Comparison of ENCODE assay signal across 17 cellular contexts in the genomic region with DNA sequence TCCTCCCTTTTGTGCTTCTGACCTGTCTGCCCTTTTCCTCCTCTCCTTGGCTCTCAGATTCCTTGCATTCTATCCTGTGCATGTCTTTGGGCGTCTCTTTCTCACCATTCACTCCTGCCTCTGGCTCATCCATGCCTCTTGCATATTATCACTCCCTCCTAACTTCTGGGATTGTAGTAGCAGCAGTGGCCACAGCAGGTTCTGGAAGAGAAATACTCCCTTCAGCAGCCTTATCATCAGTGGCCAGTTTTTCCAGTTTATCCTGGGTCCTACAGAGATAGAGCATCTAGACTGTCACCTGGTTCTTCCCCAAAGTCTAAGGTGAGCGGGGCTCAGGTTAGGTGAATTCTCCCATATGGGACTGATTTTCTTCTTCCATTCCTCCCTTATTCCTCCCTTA.
DNase-seq lines count a peak whose midpoint lies in the region; FAIRE-seq and TF ChIP-seq lines count a peak whose summit lies in the region.
"Had no signal": no experiment of that assay in that cellular context is flagged by ENCODE, and none has a peak within 500 bp of the region (broad histone marks: within the 10 kb centered on the region; RNA-seq: fewer than 3 reads in every experiment).

No MANE protein-coding gene starts in this region.

- no peak for TF ChIP-seq CTCF in bronchial epithelial cell (IDR thresholded peaks at IDR 0.05; ENCODE audit: insufficient read depth, low read length, severe bottlenecking)

- H3K4me2 ChIP-seq in GM23248 (ENCODE audit: unreplicated experiment) = no peak overlapping the region
- H3K4me2 ChIP-seq: BLaER1 treated with 17β-estradiol and CSF1 and Interleukin-3, amounts not matched to agents 10 nM and 100 nM had no signal

- H3K4me1 ChIP-seq in GM23248 (ENCODE audit: insufficient read depth) = no peaks in the 10 kb centered on the region

- H3K79me2 ChIP-seq in GM23248 (ENCODE audit: insufficient read depth) = no peaks in the 10 kb centered on the region

- peak; percentile 47 for FAIRE-seq in bronchial epithelial cell (lab: Jason Lieb, UNC)
- FAIRE-seq: D721Med, HepG2 had no signal

- H3K36me3 ChIP-seq in bronchial epithelial cell (ENCODE audit: control insufficient read depth, insufficient read depth, low read length) (no peaks in the 10 kb centered on the region), GM23248 (ENCODE audit: low read depth) (no peaks in the 10 kb centered on the region)
- H3K36me3 ChIP-seq: BLaER1 treated with 17β-estradiol and CSF1 and Interleukin-3, amounts not matched to agents 10 nM and 100 nM had no signal

- 7 to 12% methylated on average over 2 of the region's 2 CpGs for WGBS in GM23248 (ENCODE audit: low coverage in 1 of 2, low lambda C conversion rate in 2 of 2, missing lambda C conversion rate in 2 of 2), 2 experiments

- DNase-seq in ELF-1 (ENCODE audit: low read depth, low spot score) = peak; percentile 24
- DNase-seq in NCI-H69 (lab: John Stamatoyannopoulos, UW) = peak; percentile 32
- DNase-seq in bronchial epithelial cell (ENCODE audit: low read depth) = no peak
- DNase-seq in islet precursor cell = peak; percentile 68
- DNase-seq in GM23248 = no peak
- DNase-seq in EL = no peak
- no peak for DNase-seq in activated CD8-positive, alpha-beta memory T cell treated with anti-CD3 and anti-CD28 coated beads, Interleukin-2, amount 50 U/mL, for 48 hours
- DNase-seq in NCI-H128 (lab: John Stamatoyannopoulos, UW; ENCODE audit: unreplicated experiment) = no peak
- DNase-seq: CD8-positive, alpha-beta T cell; COR-L47; GF-D8; GOT3; H9; KG1 had no signal

- H3K9me2 ChIP-seq in GM23248 (ENCODE audit: insufficient read depth) = no peaks in the 10 kb centered on the region

- H3K27ac ChIP-seq in GM23248 = no peak overlapping the region
- H3K27ac ChIP-seq: BLaER1 treated with 17β-estradiol and CSF1 and Interleukin-3, amounts not matched to agents 10 nM and 100 nM had no signal

- no peak overlapping the region for H3K9ac ChIP-seq in GM23248
- H3K9ac ChIP-seq: BLaER1 treated with 17β-estradiol and CSF1 and Interleukin-3, amounts not matched to agents 10 nM and 100 nM had no signal

- H2AFZ ChIP-seq in GM23248 = no peak overlapping the region

- no peaks in the 10 kb centered on the region for H4K20me1 ChIP-seq in GM23248 (ENCODE audit: insufficient read depth)
- H4K20me1 ChIP-seq: BLaER1 treated with 17β-estradiol and CSF1 and Interleukin-3, amounts not matched to agents 10 nM and 100 nM had no signal

- H3K4me3 ChIP-seq in bronchial epithelial cell (ENCODE audit: low read depth, low read length) = no peak overlapping the region
- no peak overlapping the region for H3K4me3 ChIP-seq in GM23248
- H3K4me3 ChIP-seq: BLaER1 treated with 17β-estradiol and CSF1 and Interleukin-3, amounts not matched to agents 10 nM and 100 nM had no signal

- no peaks in the 10 kb centered on the region for H3K9me3 ChIP-seq in GM23248 (ENCODE audit: low read depth)
- H3K9me3 ChIP-seq: BLaER1 treated with 17β-estradiol and CSF1 and Interleukin-3, amounts not matched to agents 10 nM and 100 nM had no signal

- H3K27me3 ChIP-seq in bronchial epithelial cell (ENCODE audit: control insufficient read depth, insufficient read depth, low read length) = no peaks in the 10 kb centered on the region
- 0 out of 2 replicates have a peak, but pooled peaks cover 4% of the 10 kb centered on the region for H3K27me3 ChIP-seq in GM23248 (replicated peaks; ENCODE audit: insufficient read depth)
- H3K27me3 ChIP-seq: BLaER1 treated with 17β-estradiol and CSF1 and Interleukin-3, amounts not matched to agents 10 nM and 100 nM had no signal

- in situ Hi-C loops in GM23248 (cut with MboI) = no loop called here

- H3F3A ChIP-seq in GM23248 (ENCODE audit: insufficient read depth) = no peaks in the 10 kb centered on the region

Comparison
In these comparisons a context has a peak if more than half of its experiments do, and no peak if none do; other contexts are left out.
1. DNase-seq: peak in ELF-1 (single experiment), NCI-H69 (single experiment) and islet precursor cell (single experiment); none in bronchial epithelial cell (single experiment), GM23248 (single experiment), EL (single experiment), activated CD8-positive, alpha-beta memory T cell treated with anti-CD3 and anti-CD28 coated beads, Interleukin-2, amount 50 U/mL, for 48 hours (single experiment) and NCI-H128 (single experiment).